ENCODE assay signal across 29 cellular contexts in the genomic region with DNA sequence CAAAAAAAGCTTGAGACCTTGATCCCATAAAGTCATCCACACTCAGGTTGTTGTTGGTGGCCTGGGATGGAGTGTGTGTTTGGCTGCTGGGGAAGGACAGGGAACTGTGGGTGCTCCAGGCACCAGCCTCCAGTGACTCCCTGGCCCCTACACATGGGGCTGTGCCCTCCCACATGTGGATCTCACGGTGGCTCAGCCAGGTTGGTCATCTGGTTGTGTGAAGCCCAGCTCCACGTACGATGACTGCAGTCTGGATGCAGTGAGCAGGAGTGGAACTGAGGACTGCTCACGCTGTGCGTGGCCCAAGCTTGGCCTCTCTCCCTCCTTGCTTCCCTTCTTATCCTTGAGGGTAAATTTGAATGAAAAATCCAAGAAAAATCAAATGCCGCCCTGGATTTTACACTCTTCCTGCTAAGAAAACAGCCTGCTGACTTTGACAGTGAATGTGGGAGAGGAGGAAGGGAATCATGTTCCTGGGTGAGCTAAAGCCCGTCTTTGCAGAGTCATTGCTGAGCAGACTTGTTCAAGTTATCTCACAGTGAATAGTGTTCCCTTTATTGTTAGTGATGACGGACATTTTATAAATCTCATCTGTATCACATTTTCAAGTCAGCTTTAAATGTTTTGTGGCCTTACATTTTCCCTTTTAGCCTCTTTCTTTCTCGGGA.
"Had no signal": no experiment of that assay in that cellular context is flagged by ENCODE, and none has a peak within 500 bp of the region (broad histone marks: within the 10 kb centered on the region; RNA-seq: fewer than 3 reads in every experiment).

No MANE protein-coding gene starts in this region.

- H3K27me3 ChIP-seq: ascending aorta, cardiac muscle cell, esophagus muscularis mucosa, foreskin keratinocyte, heart left ventricle had no signal

- H3K27me3 Mint-ChIP-seq: activated CD4-positive, alpha-beta T cell treated with anti-CD3 and anti-CD28 coated beads for 36 hours; activated CD8-positive, alpha-beta memory T cell treated with anti-CD3 and anti-CD28 coated beads, Interleukin-2, amount 10 ng/mL, durations not matched to agents 7 days and 5 days; activated naive CD8-positive, alpha-beta T cell; stimulated activated memory B cell treated with anti-CD40 and anti-IgM and Interleukin-4, amounts not matched to agents 10 μg/mL and 1 μg/mL and 100 μg/mL, for 72 hours; stimulated activated naive CD8-positive, alpha-beta T cell treated with anti-CD3 and anti-CD28 coated beads, Interleukin-15, amount 100 ng/mL, for 72 hours; type B pancreatic cell had no signal

- H3K4me1 Mint-ChIP-seq: brain; stimulated activated naive CD8-positive, alpha-beta T cell treated with anti-CD3 and anti-CD28 coated beads, Interleukin-15, amount 100 ng/mL, for 72 hours had no signal

- H3K4me1 ChIP-seq: ascending aorta, esophagus muscularis mucosa, foreskin keratinocyte, heart left ventricle had no signal

- H3K36me3 Mint-ChIP-seq: natural killer cell had no signal

- H3K4me3 ChIP-seq: ascending aorta, cardiac muscle cell, esophagus muscularis mucosa, heart left ventricle, lung, skin epidermis had no signal

- H3K27ac ChIP-seq: ascending aorta, cardiac muscle cell, esophagus muscularis mucosa, foreskin keratinocyte, heart left ventricle, skin epidermis had no signal

- DNase-seq: activated CD4-positive, alpha-beta T cell treated with anti-CD3 and anti-CD28 coated beads for 36 hours; activated CD4-positive, CD25-positive, alpha-beta regulatory T cell; activated CD8-positive, alpha-beta memory T cell treated with anti-CD3 and anti-CD28 coated beads, Interleukin-2, amount 10 ng/mL, durations not matched to agents 7 days and 5 days; activated CD8-positive, alpha-beta T cell treated with anti-CD3 and anti-CD28 coated beads, Interleukin-2, amount 10 ng/mL, durations not matched to agents 7 days and 5 days; activated effector memory CD4-positive, alpha-beta T cell treated with Interleukin-2 at 50 U/mL for 16 hours; activated naive CD4-positive, alpha-beta T cell treated with Interleukin-2 at 50 U/mL for 16 hours; cortex of kidney; foreskin keratinocyte; heart left ventricle; immature natural killer cell; kidney glomerular epithelial cell; mesendoderm; natural killer cell; stimulated activated CD4-positive, alpha-beta T cell treated with anti-CD3 and anti-CD28 coated beads, Interleukin-12 subunit alpha, Interleukin-12 subunit beta, amount 100 ng/mL, for 4 hours; stimulated activated CD4-positive, alpha-beta T cell treated with anti-CD3 and anti-CD28 coated beads, Interleukin-4, amount 100 ng/mL, for 1 hour; stimulated activated naive CD8-positive, alpha-beta T cell treated with anti-CD3 and anti-CD28 coated beads, Interleukin-15, amount 100 ng/mL, for 72 hours; substantia nigra; T-helper 1 cell had no signal

- H3K27ac Mint-ChIP-seq: activated CD4-positive, alpha-beta T cell treated with anti-CD3 and anti-CD28 coated beads for 36 hours; activated CD8-positive, alpha-beta memory T cell treated with anti-CD3 and anti-CD28 coated beads, Interleukin-2, amount 10 ng/mL, durations not matched to agents 7 days and 5 days; activated CD8-positive, alpha-beta T cell treated with anti-CD3 and anti-CD28 coated beads, Interleukin-2, amount 10 ng/mL, durations not matched to agents 7 days and 5 days; activated naive CD8-positive, alpha-beta T cell; brain; natural killer cell; stimulated activated memory B cell treated with anti-CD40 and anti-IgM and Interleukin-4, amounts not matched to agents 10 μg/mL and 1 μg/mL and 100 μg/mL, for 72 hours; type B pancreatic cell had no signal

- H3K9me3 ChIP-seq: ascending aorta, esophagus muscularis mucosa, heart left ventricle had no signal

- H3K4me3 Mint-ChIP-seq: activated CD4-positive, alpha-beta T cell treated with anti-CD3 and anti-CD28 coated beads for 36 hours; activated CD8-positive, alpha-beta memory T cell treated with anti-CD3 and anti-CD28 coated beads, Interleukin-2, amount 10 ng/mL, durations not matched to agents 7 days and 5 days; activated CD8-positive, alpha-beta T cell treated with anti-CD3 and anti-CD28 coated beads, Interleukin-2, amount 10 ng/mL, durations not matched to agents 7 days and 5 days; activated naive CD8-positive, alpha-beta T cell; brain; immature natural killer cell; natural killer cell; stimulated activated memory B cell treated with anti-CD40 and anti-IgM and Interleukin-4, amounts not matched to agents 10 μg/mL and 1 μg/mL and 100 μg/mL, for 72 hours; stimulated activated naive CD8-positive, alpha-beta T cell treated with anti-CD3 and anti-CD28 coated beads, Interleukin-15, amount 100 ng/mL, for 72 hours; type B pancreatic cell had no signal

- ATAC-seq: activated CD4-positive, alpha-beta T cell treated with anti-CD3 and anti-CD28 coated beads for 36 hours; activated CD8-positive, alpha-beta memory T cell treated with anti-CD3 and anti-CD28 coated beads, Interleukin-2, amount 10 ng/mL, durations not matched to agents 7 days and 5 days; activated CD8-positive, alpha-beta T cell treated with anti-CD3 and anti-CD28 coated beads, Interleukin-2, amount 10 ng/mL, durations not matched to agents 7 days and 5 days; foreskin keratinocyte; heart left ventricle; left lobe of liver; natural killer cell; sciatic nerve; stimulated activated memory B cell treated with anti-CD40 and anti-IgM and Interleukin-4, amounts not matched to agents 10 μg/mL and 1 μg/mL and 100 μg/mL, for 72 hours; stimulated activated naive CD8-positive, alpha-beta T cell treated with anti-CD3 and anti-CD28 coated beads, Interleukin-15, amount 100 ng/mL, for 72 hours had no signal

- H3K9me3 Mint-ChIP-seq: immature natural killer cell; natural killer cell; stimulated activated memory B cell treated with anti-CD40 and anti-IgM and Interleukin-4, amounts not matched to agents 10 μg/mL and 1 μg/mL and 100 μg/mL, for 72 hours; type B pancreatic cell had no signal
